ENCODE assay signal across 7 cellular contexts in the genomic region with DNA sequence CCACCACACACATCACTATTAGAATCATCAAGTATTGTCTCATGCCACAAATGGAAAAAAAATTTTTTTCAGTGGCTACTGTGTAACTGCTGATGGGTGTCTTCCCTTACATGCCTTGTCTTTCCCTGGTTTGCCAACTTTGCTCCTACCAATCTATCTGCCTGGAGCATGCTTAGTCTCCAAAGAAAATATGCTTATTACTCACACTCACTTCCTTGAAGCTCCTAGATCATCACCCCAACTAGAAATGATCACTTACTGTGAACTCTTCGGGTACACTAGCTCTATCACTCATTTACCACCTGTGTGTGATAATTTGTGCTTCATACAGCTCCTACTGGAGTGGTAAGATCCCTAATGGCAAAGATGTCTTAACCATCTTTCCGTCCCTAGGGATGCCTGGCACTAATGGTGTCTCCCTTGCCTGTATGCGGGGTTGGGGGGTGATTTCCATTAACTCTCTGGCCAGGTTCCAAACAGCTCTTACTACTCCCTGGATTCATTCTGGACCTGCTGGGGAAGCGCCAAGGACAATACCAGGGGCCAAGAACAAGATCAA. TPM values are rescaled to one million over a fixed set of nuclear protein-coding genes. Genes with fewer than 3 reads are reported as not detected.
DNase-seq lines count a peak whose midpoint lies in the region; ATAC-seq and TF ChIP-seq lines count a peak whose summit lies in the region.

No MANE protein-coding gene starts in this region.

- peaks cover 0 to 8% of the 10 kb centered on the region in 2 donors for H3K4me1 ChIP-seq in ascending aorta

- peaks cover 2% of the 10 kb centered on the region for H3K36me3 Mint-ChIP-seq in IgD-negative memory B cell

- H3K4me3 ChIP-seq in ascending aorta = peak overlapping the region; percentile 95 to 99

- H3K9me3 ChIP-seq in ascending aorta = no peaks in the 10 kb centered on the region

- H3K4me1 Mint-ChIP-seq in IgD-negative memory B cell = peaks cover 33 to 34% (median 33%) of the 10 kb centered on the region in 3 donors

- peak; percentile 18 for ATAC-seq in GM18907 (IDR thresholded peaks at IDR 0.05; ENCODE audit: unreplicated experiment)
- ATAC-seq in left colon = peak; percentile 17
- ATAC-seq in HG03439 (IDR thresholded peaks at IDR 0.05; ENCODE audit: unreplicated experiment) = no peak

- H3K36me3 ChIP-seq in ascending aorta = peaks cover 0 to 8% of the 10 kb centered on the region in 2 donors

- TF ChIP-seq CTCF in ascending aorta (IDR thresholded peaks at IDR 0.05) = no peak

- H3K4me3 Mint-ChIP-seq in IgD-negative memory B cell = peak overlapping the region; percentile 92 to 100 (median 98)

- H3K27me3 ChIP-seq in ascending aorta = no peaks in the 10 kb centered on the region

- intact Hi-C loops in ascending aorta (cut with DNase I) (loop anchor here (1.0 to 2.0 kb wide), 2 partner anchors 27 to 67 kb away; a partner anchor contains a TSS), left colon (cut with DNase I, micrococcal nuclease) (no loop called here)

- no peaks in the 10 kb centered on the region for H3K27me3 Mint-ChIP-seq in IgD-negative memory B cell

- DNase-seq in ascending aorta (ENCODE audit: low spot score in 2 of 2) (no peak), left colon (no peak), DMS153 treated with DMSO at 0.1 percent for 48 hours (lab: John Stamatoyannopoulos, UW; ENCODE audit: unreplicated experiment) (no peak)

- no peaks in the 10 kb centered on the region for H3K9me3 Mint-ChIP-seq in IgD-negative memory B cell

- peak overlapping the region; percentile 71 to 82 for H3K27ac ChIP-seq in ascending aorta
- H3K27ac ChIP-seq in temporal lobe (ENCODE audit: low read depth, low read length) = peak overlapping the region; percentile 59

- peak overlapping the region; percentile 82 to 97 (median 95) for H3K27ac Mint-ChIP-seq in IgD-negative memory B cell

RNA-seq across cellular contexts. Expression of a gene that starts 0.8 kb away (rescaled TPM):
- polyA plus RNA-seq in IgD-negative memory B cell = 10.7 TPM
- total RNA-seq in ascending aorta (0.53 TPM), left colon (10 to 100 TPM; 15.1 to 16.9 TPM), temporal lobe (13.8 TPM)

RNA-seq across cellular contexts. Expression of a gene that starts 27.3 kb away (rescaled TPM):
- polyA plus RNA-seq in IgD-negative memory B cell = 3.3 TPM
- total RNA-seq in ascending aorta (29.1 TPM), left colon (10 to 100 TPM; 13.8 to 31.7 TPM), temporal lobe (11.1 TPM)
